21 cellular contexts compared by ENCODE assay signal in genomic region chr21:42624095-42624830, GRCh38. TPM values are rescaled to one million over a fixed set of nuclear protein-coding genes. Genes with fewer than 3 reads are reported as not detected.
A peak's percentile ranks its signal among the peaks of the same experiment; 100 is the strongest.
DNase-seq lines count a peak whose midpoint lies in the region; ATAC-seq and TF ChIP-seq lines count a peak whose summit lies in the region.
"Had no signal": no experiment of that assay in that cellular context is flagged by ENCODE, and none has a peak within 500 bp of the region (broad histone marks: within the 10 kb centered on the region; RNA-seq: fewer than 3 reads in every experiment).

No MANE protein-coding gene starts in this region.

- H3K4me1 Mint-ChIP-seq in Calu3 (ENCODE audit: low read depth, unreplicated experiment) = peaks cover 14% of the 10 kb centered on the region
- H3K4me1 Mint-ChIP-seq in T-helper 17 cell = no peaks in the 10 kb centered on the region

- DNase-seq in Calu3 (peak; percentile 24), T-helper 17 cell (no peak), left kidney (ENCODE audit: low read depth, low spot score) (peak; percentile 68), sciatic nerve (ENCODE audit: low spot score) (peak; percentile 14), pons (ENCODE audit: low spot score) (no peak), cerebellum (ENCODE audit: low spot score) (no peak), NCI-H2196 treated with DMSO at 0.1 percent for 48 hours (lab: John Stamatoyannopoulos, UW; ENCODE audit: unreplicated experiment) (no peak)
- DNase-seq: activated CD4-positive, CD25-positive, alpha-beta regulatory T cell treated with anti-CD3 and anti-CD28 coated beads, Interleukin-2, amount 50 U/mL, for 72 hours; activated gamma-delta T cell treated with Interleukin-2 at 50 U/mL for 16 hours; amygdala; foreskin fibroblast; GOT3; Karpas-422; mesendoderm; NCI-H1092 treated with DMSO at 0.1 percent for 48 hours; NCI-H2107; NCI-H69; PC-9; stimulated activated CD4-positive, alpha-beta T cell treated with anti-CD3 and anti-CD28 coated beads, Interleukin-1b, Interleukin-23, amount 100 ng/mL, for 48 hours had no signal

- intact Hi-C loops in Calu3 (cut with micrococcal nuclease; ENCODE audit: unreplicated experiment) = no loop called here
- intact Hi-C loops in sciatic nerve (cut with DNase I) = no loop called here

- no peaks in the 10 kb centered on the region for H3K9me3 ChIP-seq in T-helper 17 cell (ENCODE audit: control insufficient read depth, low read length, poor library complexity, severe bottlenecking)

- H3K36me3 Mint-ChIP-seq in Calu3 (ENCODE audit: insufficient read depth, unreplicated experiment) = no peaks in the 10 kb centered on the region
- H3K36me3 Mint-ChIP-seq in T-helper 17 cell (ENCODE audit: low read depth) = no peaks in the 10 kb centered on the region

- no peaks in the 10 kb centered on the region for H3K9me3 Mint-ChIP-seq in Calu3 (ENCODE audit: low read depth, unreplicated experiment)
- H3K9me3 Mint-ChIP-seq: T-helper 2 cell treated with Interferon-gamma antibody and Interleukin-4, amounts not matched to agents 5 μg/mL and 100 μg/mL, for 36 hours had no signal

- no peak for ATAC-seq in T-helper 17 cell
- no peak for ATAC-seq in sciatic nerve
- no peak for ATAC-seq in HG03469 (IDR thresholded peaks at IDR 0.05; ENCODE audit: unreplicated experiment)

- no TSS peak for BruUV-seq in Calu3 (replicated peaks; lab: Mats Ljungman, UMichigan)

- no peaks in the 10 kb centered on the region for H3K27me3 Mint-ChIP-seq in Calu3 (ENCODE audit: unreplicated experiment)
- peaks cover 37% of the 10 kb centered on the region for H3K27me3 Mint-ChIP-seq in T-helper 17 cell

- CTCF ChIA-PET in Calu3 (lab: Charles Lee) = no interaction called here

- H3K4me3 Mint-ChIP-seq in Calu3 (ENCODE audit: low read depth, unreplicated experiment) = peak overlapping the region; percentile 46
- H3K4me3 Mint-ChIP-seq in T-helper 17 cell = no peak overlapping the region
- H3K4me3 Mint-ChIP-seq: T-helper 2 cell treated with Interferon-gamma antibody and Interleukin-4, amounts not matched to agents 5 μg/mL and 100 μg/mL, for 36 hours had no signal

- no peak for TF ChIP-seq CTCF in Calu3 (IDR thresholded peaks at IDR 0.05; ENCODE audit: unreplicated experiment)

- H3K27ac Mint-ChIP-seq in Calu3 (ENCODE audit: unreplicated experiment) (no peak overlapping the region), T-helper 17 cell (peak overlapping the region; percentile 21)
- H3K27ac Mint-ChIP-seq: T-helper 2 cell treated with Interferon-gamma antibody and Interleukin-4, amounts not matched to agents 5 μg/mL and 100 μg/mL, for 36 hours had no signal

RNA-seq across cellular contexts. Expression of gene PDE9A, which starts 29.2 kb away (rescaled TPM):
- total RNA-seq in Calu3 (2022) (10.9 and 14.3 TPM in 2 replicates), T-helper 17 cell (1 to 10 TPM; 4.9 to 6.6 TPM), sciatic nerve (32.6 TPM), cerebellum (23.5 TPM)

Comparison
In these comparisons a context has a peak if more than half of its experiments do, and no peak if none do; other contexts are left out.
1. DNase-seq: peak in Calu3 (single experiment), left kidney (single experiment) and sciatic nerve (single experiment); none in T-helper 17 cell (0 of 3), pons (single experiment), cerebellum (single experiment) and NCI-H2196 treated with DMSO at 0.1 percent for 48 hours (single experiment).